Comparison of ENCODE assay signal across 1 cellular context in the genomic region with DNA sequence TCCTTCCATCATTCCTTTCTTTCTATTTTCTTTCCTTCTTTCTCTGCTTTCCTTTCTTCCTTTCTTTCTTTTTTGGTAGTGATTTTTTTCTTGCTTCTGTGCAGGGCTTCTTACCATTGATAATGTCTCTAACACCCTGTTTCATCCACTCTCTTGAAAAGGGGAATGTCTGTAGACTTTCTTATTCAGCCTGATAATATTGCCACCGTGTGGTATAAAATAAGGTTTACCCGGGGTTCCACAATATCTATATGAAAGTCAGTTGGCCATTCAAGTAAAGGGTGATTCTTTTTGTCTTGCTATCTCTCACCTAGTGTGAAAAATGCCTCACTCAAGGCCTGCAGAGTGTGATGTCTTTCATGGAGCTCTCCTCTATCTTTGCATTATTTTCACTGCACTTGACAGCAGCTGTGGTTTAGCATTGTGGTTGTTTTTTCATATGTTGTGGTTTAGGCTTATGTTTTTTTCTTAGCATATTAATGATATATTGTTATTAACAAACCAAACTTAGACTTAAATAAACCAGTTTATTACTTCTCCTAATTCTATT.
TF ChIP-seq lines count a peak whose summit lies in the region.

No MANE protein-coding gene starts in this region.

TF ChIP-seq in GM23338, 12 proteins besides CTCF, POLR2A, EP300 and RAD21 (continued from another document):
- TF ChIP-seq REST (IDR thresholded peaks at IDR 0.05; ENCODE audit: unreplicated experiment): no peak
- TF ChIP-seq JUNB (IDR thresholded peaks at IDR 0.05; ENCODE audit: unreplicated experiment): no peak
- TF ChIP-seq CREB1 (CRISPR knock-in tag; IDR thresholded peaks at IDR 0.05; ENCODE audit: low read depth): no peak
- TF ChIP-seq NANOG (IDR thresholded peaks at IDR 0.05; ENCODE audit: borderline replicate concordance): no peak
- no peak for TF ChIP-seq ETS1 (IDR thresholded peaks at IDR 0.05)
- TF ChIP-seq STAT1 (IDR thresholded peaks at IDR 0.05; ENCODE audit: unreplicated experiment): no peak
- no peak for TF ChIP-seq ZNF462 (CRISPR knock-in tag; IDR thresholded peaks at IDR 0.05)
- no peak for TF ChIP-seq POLR2AphosphoS5 (IDR thresholded peaks at IDR 0.05; ENCODE audit: low read depth)
- no peak for TF ChIP-seq EZH2 (IDR thresholded peaks at IDR 0.05; ENCODE audit: low read depth, unreplicated experiment)
- no peak for TF ChIP-seq ZNF114 (CRISPR knock-in tag; IDR thresholded peaks at IDR 0.05)
